ENCODE assay signal across 1 cellular context in genomic region chr2:42217914-42218313, GRCh38.
TF ChIP-seq lines count a peak whose summit lies in the region.

No MANE protein-coding gene starts in this region.

TF ChIP-seq in A549, 52 proteins besides CTCF, POLR2A, EP300 and RAD21 (continued from another document):
- TF ChIP-seq CHD4 (IDR thresholded peaks at IDR 0.05; ENCODE audit: borderline replicate concordance) (no peak), ZFP36 (IDR thresholded peaks at IDR 0.05; ENCODE audit: borderline replicate concordance, partially characterized antibody) (no peak), MAFK (IDR thresholded peaks at IDR 0.05; ENCODE audit: partially characterized antibody) (no peak), PHF8 (IDR thresholded peaks at IDR 0.05; ENCODE audit: borderline replicate concordance, low read depth) (no peak)
- TF ChIP-seq, protein P1, sequence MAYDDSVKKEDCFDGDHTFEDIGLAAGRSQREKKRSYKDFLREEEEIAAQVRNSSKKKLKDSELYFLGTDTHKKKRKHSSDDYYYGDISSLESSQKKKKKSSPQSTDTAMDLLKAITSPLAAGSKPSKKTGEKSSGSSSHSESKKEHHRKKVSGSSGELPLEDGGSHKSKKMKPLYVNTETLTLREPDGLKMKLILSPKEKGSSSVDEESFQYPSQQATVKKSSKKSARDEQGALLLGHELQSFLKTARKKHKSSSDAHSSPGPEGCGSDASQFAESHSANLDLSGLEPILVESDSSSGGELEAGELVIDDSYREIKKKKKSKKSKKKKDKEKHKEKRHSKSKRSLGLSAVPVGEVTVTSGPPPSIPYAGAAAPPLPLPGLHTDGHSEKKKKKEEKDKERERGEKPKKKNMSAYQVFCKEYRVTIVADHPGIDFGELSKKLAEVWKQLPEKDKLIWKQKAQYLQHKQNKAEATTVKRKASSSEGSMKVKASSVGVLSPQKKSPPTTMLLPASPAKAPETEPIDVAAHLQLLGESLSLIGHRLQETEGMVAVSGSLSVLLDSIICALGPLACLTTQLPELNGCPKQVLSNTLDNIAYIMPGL (CRISPR knock-in tag; IDR thresholded peaks at IDR 0.05; ENCODE audit: borderline replicate concordance): no peak
